In genomic region chr6:37243131-37243815, GRCh38 we compare ENCODE assay signal across 12 cellular contexts. TPM values are rescaled to one million over a fixed set of nuclear protein-coding genes. Genes with fewer than 3 reads are reported as not detected.
DNase-seq lines count a peak whose midpoint lies in the region; ATAC-seq, FAIRE-seq and TF ChIP-seq lines count a peak whose summit lies in the region.
"Had no signal": no experiment of that assay in that cellular context is flagged by ENCODE, and none has a peak within 500 bp of the region (broad histone marks: within the 10 kb centered on the region; RNA-seq: fewer than 3 reads in every experiment).

No MANE protein-coding gene starts in this region.

- H3K36me3 ChIP-seq in kidney (ENCODE audit: control insufficient read depth in 1 of 2, insufficient read depth in 2 of 2, low read length in 2 of 2): no peaks in the 10 kb centered on the region
- no peaks in the 10 kb centered on the region for H3K36me3 ChIP-seq in skeletal muscle tissue (ENCODE audit: control insufficient read depth in 3 of 3, insufficient read depth in 3 of 3, low read length in 3 of 3)
- no peaks in the 10 kb centered on the region for H3K36me3 ChIP-seq in H7 (replicated peaks; ENCODE audit: control insufficient read depth, insufficient read depth, low read length)

- H3K27me3 Mint-ChIP-seq in Calu3 (ENCODE audit: unreplicated experiment): no peaks in the 10 kb centered on the region
- H3K27me3 Mint-ChIP-seq: activated CD4-positive, alpha-beta memory T cell treated with anti-CD3 and anti-CD28 coated beads, Interleukin-2, amount 10 ng/mL, durations not matched to agents 7 days and 5 days had no signal

- H3K27me3 ChIP-seq in skeletal muscle tissue (ENCODE audit: control insufficient read depth in 3 of 3, insufficient read depth in 3 of 3, low read length in 3 of 3) (no peaks in the 10 kb centered on the region), H7 (ENCODE audit: control insufficient read depth, insufficient read depth, low read length) (no peaks in the 10 kb centered on the region; the same call in 1 of the 2 replicates)

- H3K4me3 ChIP-seq in WI38 (ENCODE audit: low read depth, low read length) (peak overlapping the region; percentile 10; the same call in 1 of the 2 replicates), kidney (ENCODE audit: low read length in 2 of 2) (no peak overlapping the region), skeletal muscle tissue (ENCODE audit: low read length in 3 of 3) (no peak overlapping the region), H7 (ENCODE audit: insufficient read depth, low read depth, low read length) (no peak overlapping the region)

- ATAC-seq in left colon (no peak), GM18858 (IDR thresholded peaks at IDR 0.05; ENCODE audit: unreplicated experiment) (no peak)

- peak overlapping the region; percentile 47 for H3K4me3 Mint-ChIP-seq in Calu3 (ENCODE audit: low read depth, unreplicated experiment)
- H3K4me3 Mint-ChIP-seq: activated CD4-positive, alpha-beta memory T cell treated with anti-CD3 and anti-CD28 coated beads, Interleukin-2, amount 10 ng/mL, durations not matched to agents 7 days and 5 days; activated naive CD4-positive, alpha-beta T cell treated with anti-CD3 and anti-CD28 coated beads, Interleukin-2, amount 10 ng/mL, durations not matched to agents 7 days and 5 days; B cell; memory B cell had no signal

- peaks cover 66% of the 10 kb centered on the region for H3K4me1 Mint-ChIP-seq in Calu3 (ENCODE audit: low read depth, unreplicated experiment)

- H3K27ac ChIP-seq in kidney (ENCODE audit: low read depth in 2 of 2, low read length in 2 of 2): peak overlapping the region; percentile 20 to 74
- H3K27ac ChIP-seq in skeletal muscle tissue (ENCODE audit: low read depth, low read length): peak overlapping the region; percentile 81

- H3K9ac ChIP-seq in kidney (ENCODE audit: low read length in 2 of 2): no peak overlapping the region
- H3K9ac ChIP-seq in skeletal muscle tissue (ENCODE audit: low read depth in 1 of 3, low read length in 3 of 3): no peak overlapping the region

- TF ChIP-seq CTCF in Calu3 (IDR thresholded peaks at IDR 0.05; ENCODE audit: unreplicated experiment): no peak
- TF ChIP-seq CTCF in WI38 (IDR thresholded peaks at IDR 0.05; ENCODE audit: low read depth, low read length): no peak
- no peak for TF ChIP-seq CTCF in kidney (IDR thresholded peaks at IDR 0.05; ENCODE audit: borderline replicate concordance, extremely low read depth, insufficient read depth)

- no peak for DNase-seq in Calu3
- DNase-seq in kidney: no peak
- no peak for DNase-seq in left colon
- no peak for DNase-seq in H7
- DNase-seq in CD1c-positive myeloid dendritic cell (ENCODE audit: extremely low spot score): no peak
- DNase-seq: activated CD4-positive, alpha-beta memory T cell treated with anti-CD3 and anti-CD28 coated beads, Interleukin-2, amount 10 ng/mL, durations not matched to agents 7 days and 5 days; activated naive CD4-positive, alpha-beta T cell treated with anti-CD3 and anti-CD28 coated beads, Interleukin-2, amount 10 ng/mL, durations not matched to agents 7 days and 5 days had no signal

- intact Hi-C loops in Calu3 (cut with micrococcal nuclease; ENCODE audit: unreplicated experiment) (no loop called here), kidney (cut with DNase I) (no loop called here), left colon (cut with DNase I, micrococcal nuclease) (no loop called here)

- H3K4me1 ChIP-seq in kidney (ENCODE audit: control insufficient read depth in 1 of 2, insufficient read depth in 1 of 2, low read depth in 1 of 2, low read length in 2 of 2): peaks cover 7 to 30% of the 10 kb centered on the region in 2 donors
- peaks cover 20 to 46% (median 34%) of the 10 kb centered on the region in 3 donors for H3K4me1 ChIP-seq in skeletal muscle tissue (ENCODE audit: control insufficient read depth in 3 of 3, insufficient read depth in 3 of 3, low read length in 3 of 3)

- no peaks in the 10 kb centered on the region for H3K9me3 ChIP-seq in kidney (ENCODE audit: control insufficient read depth in 1 of 2, low read length in 2 of 2)
- no peaks in the 10 kb centered on the region for H3K9me3 ChIP-seq in skeletal muscle tissue (ENCODE audit: control insufficient read depth in 3 of 3, low read length in 3 of 3)

- peaks cover 38% of the 10 kb centered on the region for H3K36me3 Mint-ChIP-seq in Calu3 (ENCODE audit: insufficient read depth, unreplicated experiment)
- H3K36me3 Mint-ChIP-seq: memory B cell had no signal

- peak overlapping the region; percentile 100 for H3K27ac Mint-ChIP-seq in Calu3 (ENCODE audit: unreplicated experiment)
- H3K27ac Mint-ChIP-seq: activated CD4-positive, alpha-beta memory T cell treated with anti-CD3 and anti-CD28 coated beads, Interleukin-2, amount 10 ng/mL, durations not matched to agents 7 days and 5 days; activated naive CD4-positive, alpha-beta T cell treated with anti-CD3 and anti-CD28 coated beads, Interleukin-2, amount 10 ng/mL, durations not matched to agents 7 days and 5 days; B cell; memory B cell had no signal

- peaks cover 2% of the 10 kb centered on the region for H3K9me3 Mint-ChIP-seq in Calu3 (ENCODE audit: low read depth, unreplicated experiment)
- H3K9me3 Mint-ChIP-seq: activated CD4-positive, alpha-beta memory T cell treated with anti-CD3 and anti-CD28 coated beads, Interleukin-2, amount 10 ng/mL, durations not matched to agents 7 days and 5 days; activated naive CD4-positive, alpha-beta T cell treated with anti-CD3 and anti-CD28 coated beads, Interleukin-2, amount 10 ng/mL, durations not matched to agents 7 days and 5 days; memory B cell had no signal

- FAIRE-seq in kidney (lab: Jason Lieb, UNC): no peak

- BruUV-seq in Calu3 (replicated peaks; lab: Mats Ljungman, UMichigan): no TSS peak

- CTCF ChIA-PET in Calu3 (lab: Charles Lee): interaction anchor here (1.0 to 1.5 kb wide), 4 partner anchors 10 to 271 kb away, joined by 3 to 9 read pairs (median 4); partner anchors contain the start of genes TBC1D22B and TMEM217

RNA-seq across cellular contexts. Expression of gene TBC1D22B, which starts 14.3 kb away (rescaled TPM):
- 14.6 and 14.8 TPM in 2 replicates for total RNA-seq in Calu3 (2022)
- 12.8 TPM for total RNA-seq in kidney
- 9.7 TPM for polyA plus RNA-seq in kidney (ENCODE audit: insufficient read depth, low read depth, low replicate concordance)
- 3.7 TPM for total RNA-seq in skeletal muscle tissue
- total RNA-seq in left colon: 10 to 100 TPM; 13.4 TPM
- 14.5 and 17.5 TPM in 2 replicates for total RNA-seq in H7 (2014; rRNA removed; shearing (Covaris generic))

RNA-seq across cellular contexts. Expression of gene TMEM217, which starts 14.7 kb away (rescaled TPM):
- total RNA-seq in Calu3 (2022) (0.99 and 1.5 TPM in 2 replicates), kidney (0.72 TPM), skeletal muscle tissue (under 0.01 TPM), left colon (1 to 10 TPM; 1.4 to 4.0 TPM)
- 0.67 TPM for polyA plus RNA-seq in kidney (ENCODE audit: insufficient read depth, low read depth, low replicate concordance)
- total RNA-seq in H7 (2014; rRNA removed; shearing (Covaris generic)): 0.14 TPM in 1 of 2 replicates, not detected in the other
